In genomic region chr17:7213895-7214299, GRCh38 we compare ENCODE assay signal across 8 cellular contexts. TPM values are rescaled to one million over a fixed set of nuclear protein-coding genes. Genes with fewer than 3 reads are reported as not detected.
DNase-seq lines count a peak whose midpoint lies in the region; ATAC-seq, FAIRE-seq and TF ChIP-seq lines count a peak whose summit lies in the region.

No MANE protein-coding gene starts in this region.

- H4K20me1 ChIP-seq in Karpas-422 (ENCODE audit: insufficient read depth, low read depth, low read length) (peaks cover 12% of the 10 kb centered on the region; the same call in 1 of the 2 replicates), PC-3 (ENCODE audit: low read length) (no peaks in the 10 kb centered on the region), GM12878 (ENCODE audit: control insufficient read depth, insufficient read depth) (no peaks in the 10 kb centered on the region)

- BruUV-seq in PC-3 (replicated peaks; lab: Mats Ljungman, UMichigan), result no TSS peak
- BruUV-seq in GM12878 (replicated peaks; lab: Mats Ljungman, UMichigan), result no TSS peak

- RAD21 ChIA-PET in GM12878 (lab: Charles Lee; ENCODE audit: unreplicated experiment), result interaction anchor here (0.7 to 0.9 kb wide), 4 partner anchors 36 to 297 kb away, joined by 3 to 4 read pairs (median 3); no protein-coding TSS in a partner anchor

- H3K9me3 ChIP-seq in Karpas-422 (ENCODE audit: low read length) (no peaks in the 10 kb centered on the region), PC-3 (ENCODE audit: low read length) (no peaks in the 10 kb centered on the region), GM12878 (replicated peaks; ENCODE audit: control insufficient read depth, insufficient read depth, low read length) (no peaks in the 10 kb centered on the region), iPS DF 6.9 (ENCODE audit: control insufficient read depth, insufficient read depth, low read length) (no peaks in the 10 kb centered on the region)

- peaks cover 61% of the 10 kb centered on the region for H3K79me2 ChIP-seq in Karpas-422 (ENCODE audit: low read length)
- H3K79me2 ChIP-seq in PC-3 (ENCODE audit: low read length), result peaks cover 29% of the 10 kb centered on the region
- no peaks in the 10 kb centered on the region for H3K79me2 ChIP-seq in GM12878 (ENCODE audit: control insufficient read depth, insufficient read depth, low read length)

- H3K27ac ChIP-seq in Karpas-422 (ENCODE audit: low read length) (no peak overlapping the region), PC-3 (ENCODE audit: low read length) (no peak overlapping the region), GM12878 (ENCODE audit: control insufficient read depth, insufficient read depth) (no peak overlapping the region; the same call in 1 of the 2 replicates), iPS DF 6.9 (ENCODE audit: low read length) (no peak overlapping the region)

- WGBS in GM12878 (ENCODE audit: insufficient coverage, insufficient replicate concordance, low lambda C conversion rate, missing lambda C conversion rate), result 4% methylated on average over 15 of the region's 15 CpGs
- WGBS in iPS DF 6.9 (ENCODE audit: insufficient coverage, insufficient read length), result no CpG with 5 or more reads among the region's 15 CpGs

- DNase-seq in activated CD4-positive, alpha-beta T cell treated with anti-CD3 and anti-CD28 coated beads for 48 hours, result peak; percentile 78
- no peak for DNase-seq in activated CD4-positive, alpha-beta T cell treated with anti-CD3 and anti-CD28 coated beads, Interleukin-2, amount 50 U/mL, for 4 hours
- DNase-seq in Karpas-422 (peak; percentile 93), PC-3 (peak; percentile 49), GM12878 (ENCODE audit: low read depth, low spot score) (no peak), iPS DF 6.9 (ENCODE audit: low read depth, low spot score) (peak; percentile 98), renal cortical epithelial cell (ENCODE audit: low read depth) (peak; percentile 71)

- SMC1A ChIA-PET in GM12878 (lab: Charles Lee; ENCODE audit: uncharacterized antibody, unreplicated experiment), result interaction anchor here (1.6 kb wide), 1 partner anchor 37 kb away, joined by 4 read pairs; the partner anchor contains the start of gene CTDNEP1

- H3K27me3 ChIP-seq in Karpas-422 (ENCODE audit: low read length) (no peaks in the 10 kb centered on the region), PC-3 (ENCODE audit: low read length) (no peaks in the 10 kb centered on the region), GM12878 (replicated peaks in 1 of 2; ENCODE audit: control insufficient read depth in 2 of 2, insufficient read depth in 2 of 2, low read length in 1 of 2) (no peaks in the 10 kb centered on the region), iPS DF 6.9 (ENCODE audit: control insufficient read depth, insufficient read depth, low read length) (no peaks in the 10 kb centered on the region)

- H3K4me1 ChIP-seq in Karpas-422 (ENCODE audit: low read length), result peaks cover 68% of the 10 kb centered on the region
- H3K4me1 ChIP-seq in PC-3 (ENCODE audit: insufficient read depth, low read length), result peaks cover 17% of the 10 kb centered on the region
- H3K4me1 ChIP-seq in GM12878 (ENCODE audit: control insufficient read depth, insufficient read depth, low read length), result peaks cover 18% of the 10 kb centered on the region
- H3K4me1 ChIP-seq in iPS DF 6.9 (ENCODE audit: control insufficient read depth, insufficient read depth, low read length), result peaks cover 6% of the 10 kb centered on the region

- in situ Hi-C loops in GM12878 (cut with MboI), result no loop called here

- H2AFZ ChIP-seq in Karpas-422 (ENCODE audit: low read length), result no peak overlapping the region
- H2AFZ ChIP-seq in PC-3 (ENCODE audit: low read length), result no peak overlapping the region
- peak overlapping the region; percentile 13 for H2AFZ ChIP-seq in GM12878 (ENCODE audit: control insufficient read depth, low read depth, low read length)

- no peak for TF ChIP-seq RAD21 in GM12878 (IDR thresholded peaks at IDR 0.05; ENCODE audit: insufficient read depth, low read depth, low read length)

- peak overlapping the region; percentile 47 for H3K9ac ChIP-seq in Karpas-422 (ENCODE audit: low read length)
- no peak overlapping the region for H3K9ac ChIP-seq in PC-3 (ENCODE audit: low read length)
- no peak overlapping the region for H3K9ac ChIP-seq in GM12878 (ENCODE audit: control insufficient read depth, insufficient read depth, low read length)

- peak overlapping the region; percentile 61; the same call in 1 of the 2 replicates for H3K4me3 ChIP-seq in Karpas-422 (ENCODE audit: low read length)
- H3K4me3 ChIP-seq in PC-3 (ENCODE audit: low read length), result no peak overlapping the region; the same call in 1 of the 2 replicates
- peak overlapping the region; percentile 72; the same call in 1 of the 2 replicates for H3K4me3 ChIP-seq in GM12878
- H3K4me3 ChIP-seq in iPS DF 6.9 (ENCODE audit: low read length), result peak overlapping the region; percentile 34; the same call in 1 of the 2 replicates

- ATAC-seq in PC-3 (no peak), GM12878 (peak; percentile 3), HG03439 (IDR thresholded peaks at IDR 0.05; ENCODE audit: unreplicated experiment) (no peak)

- intact Hi-C loops in PC-3 (cut with micrococcal nuclease) (no loop called here), GM12878 (cut with micrococcal nuclease; ENCODE audit: unreplicated experiment) (loop anchor here (1.0 to 5.0 kb wide), 4 partner anchors 9 to 83 kb away; partner anchors contain the start of genes ELP5 and PHF23)

- no peak for TF ChIP-seq POLR2A in GM12878 (IDR thresholded peaks at IDR 0.05; ENCODE audit: low read depth, low read length)

- CTCF ChIA-PET in PC-3 (lab: Charles Lee) (interaction anchor here (0.6 kb wide), 1 partner anchor 66 kb away, joined by 3 read pairs; no protein-coding TSS in a partner anchor), GM12878 (lab: Yijun Ruan, JAX) (interaction anchor here (0.8 to 1.9 kb wide), 7 partner anchors 26 to 210 kb away, joined by 3 to 7 read pairs (median 4); partner anchors contain the start of gene ACAP1)

- POLR2A ChIA-PET in PC-3 (lab: Charles Lee; ENCODE audit: unreplicated experiment), result no interaction called here
- POLR2A ChIA-PET in GM12878 (lab: Charles Lee), result interaction anchor here (0.6 to 2.6 kb wide), 5 partner anchors 20 to 474 kb away, joined by 3 to 7 read pairs (median 3); partner anchors contain the start of genes DVL2 and WRAP53

- H3K4me2 ChIP-seq in Karpas-422 (ENCODE audit: low read depth, low read length, poor library complexity, severe bottlenecking) (peak overlapping the region; percentile 99), PC-3 (ENCODE audit: low read length) (peak overlapping the region; percentile 82; the same call in 1 of the 2 replicates), GM12878 (ENCODE audit: control insufficient read depth, insufficient read depth) (peak overlapping the region; percentile 89)

- TF ChIP-seq CTCF in PC-3 (conservative IDR thresholded peaks at IDR 0.05; ENCODE audit: low read depth, low read length) (peak; percentile 60), GM12878 (IDR thresholded peaks at IDR 0.05 in 2 of 3, conservative IDR thresholded peaks at IDR 0.05 in 1 of 3; ENCODE audit: control insufficient read depth in 2 of 3, extremely low read depth in 1 of 3, insufficient read depth in 1 of 3, low read depth in 3 of 3, low read length in 3 of 3) (peak; percentile 35 to 60 (median 55))

- TF ChIP-seq EP300 in GM12878 (IDR thresholded peaks at IDR 0.05; ENCODE audit: borderline replicate concordance in 1 of 2, control insufficient read depth in 1 of 2, low read depth in 2 of 2, low read length in 2 of 2), result no peak

- H3K36me3 ChIP-seq in Karpas-422 (ENCODE audit: insufficient read depth, low read length) (no peaks in the 10 kb centered on the region), PC-3 (ENCODE audit: low read depth, low read length) (no peaks in the 10 kb centered on the region), GM12878 (ENCODE audit: control insufficient read depth in 2 of 2, insufficient read depth in 2 of 2, low read length in 1 of 2) (no peaks in the 10 kb centered on the region), iPS DF 6.9 (ENCODE audit: control insufficient read depth, insufficient read depth, low read length) (no peaks in the 10 kb centered on the region)

- H3F3A ChIP-seq in PC-3 (ENCODE audit: low read length, unreplicated experiment), result no peaks in the 10 kb centered on the region

- no peaks in the 10 kb centered on the region for H3K9me2 ChIP-seq in Karpas-422 (replicated peaks; ENCODE audit: insufficient read depth, low read length)
- no peaks in the 10 kb centered on the region for H3K9me2 ChIP-seq in PC-3 (replicated peaks; ENCODE audit: low read length)

- FAIRE-seq in GM12878 (lab: Jason Lieb, UNC), result no peak

RNA-seq across cellular contexts. Expression of gene DLG4, which starts 5.7 kb away (rescaled TPM):
- 8.5 and 24.1 TPM in 2 replicates for total RNA-seq in Karpas-422 (2014; rRNA removed; shearing (Covaris generic); ENCODE audit: low replicate concordance)
- 6.5 and 12.8 TPM in 2 replicates for total RNA-seq in PC-3 (2014; rRNA removed)
- total RNA-seq in GM12878 (2013; cell fraction: nucleolus; rRNA removed), result 24.4 and 31.0 TPM in 2 replicates
- total RNA-seq in GM12878 (2014; rRNA removed), result 1.4 and 2.3 TPM in 2 replicates
- 1.3 and 1.9 TPM in 2 replicates for total RNA-seq in GM12878 (2014; rRNA removed; fragmentation: Illumina TruSeq; extraction: Trizol)
- 3.1 and 4.2 TPM in 2 replicates for total RNA-seq in GM12878 (2021)
- 2.7 TPM for polyA plus RNA-seq in GM12878 (2011; ENCODE audit: low read depth)
- polyA plus RNA-seq in GM12878 (2011; rRNA removed), result 2.8 and 2.9 TPM in 2 replicates
- polyA plus RNA-seq in GM12878 (2011; cell fraction: cytosol; rRNA removed), result 3.1 TPM in 2 replicates
- 21.5 and 23.6 TPM in 2 replicates for polyA plus RNA-seq in GM12878 (2011; cell fraction: nucleus; rRNA removed)
- polyA plus RNA-seq in GM12878 (2012), result 5.2 and 5.9 TPM in 2 replicates
- polyA plus RNA-seq in GM12878 (2014; fragmentation: Illumina TruSeq; extraction: Trizol), result 0.68 and 2.1 TPM in 2 replicates
- polyA plus RNA-seq in GM12878 (2014; fragmentation: Nextera tagmentation; extraction: Ambion mirVana), result under 1 TPM; 0.07 to 0.43 TPM
- polyA plus RNA-seq in GM12878 (2014; rRNA removed), result 2.6 and 4.1 TPM in 2 replicates
- polyA plus RNA-seq in GM12878 (2016; fragmentation: Nextera tagmentation; extraction: Ambion mirVana), result under 1 TPM; 0.10 to 0.29 TPM
- 3.1 and 3.7 TPM in 2 replicates for polyA minus RNA-seq in GM12878 (2011; rRNA and poly(A)+ RNA removed)
- 0.94 TPM in 1 of 2 replicates, not detected in the other for polyA minus RNA-seq in GM12878 (2011; cell fraction: cytosol; rRNA and poly(A)+ RNA removed)
- polyA minus RNA-seq in GM12878 (2011; cell fraction: nucleus; rRNA and poly(A)+ RNA removed), result 5.2 and 6.0 TPM in 2 replicates
- 2.1 and 22.2 TPM in 2 replicates for total RNA-seq in renal cortical epithelial cell

RNA-seq across cellular contexts. Expression of gene ACADVL, which starts 5.8 kb away (rescaled TPM):
- total RNA-seq in Karpas-422 (2014; rRNA removed; shearing (Covaris generic); ENCODE audit: low replicate concordance), result 245 and 371 TPM in 2 replicates
- total RNA-seq in PC-3 (2014; rRNA removed), result 558 and 646 TPM in 2 replicates
- total RNA-seq in GM12878 (2013; cell fraction: nucleolus; rRNA removed), result 287 and 321 TPM in 2 replicates
- 138 and 165 TPM in 2 replicates for total RNA-seq in GM12878 (2014; rRNA removed)
- 97.1 and 99.0 TPM in 2 replicates for total RNA-seq in GM12878 (2014; rRNA removed; fragmentation: Illumina TruSeq; extraction: Trizol)
- 182 and 196 TPM in 2 replicates for total RNA-seq in GM12878 (2021)
- 379 TPM for polyA plus RNA-seq in GM12878 (2011; ENCODE audit: low read depth)
- polyA plus RNA-seq in GM12878 (2011; rRNA removed), result 150 and 232 TPM in 2 replicates
- 247 and 317 TPM in 2 replicates for polyA plus RNA-seq in GM12878 (2011; cell fraction: cytosol; rRNA removed)
- 3,310 and 3,575 TPM in 2 replicates for polyA plus RNA-seq in GM12878 (2011; cell fraction: nucleus; rRNA removed)
- 351 and 464 TPM in 2 replicates for polyA plus RNA-seq in GM12878 (2012)
- 86.8 and 137 TPM in 2 replicates for polyA plus RNA-seq in GM12878 (2014; fragmentation: Illumina TruSeq; extraction: Trizol)
- 10 to 100 TPM; 25.4 to 73.1 TPM for polyA plus RNA-seq in GM12878 (2014; fragmentation: Nextera tagmentation; extraction: Ambion mirVana)
- 212 and 221 TPM in 2 replicates for polyA plus RNA-seq in GM12878 (2014; rRNA removed)
- polyA plus RNA-seq in GM12878 (2016; fragmentation: Nextera tagmentation; extraction: Ambion mirVana), result 100 to 1,000 TPM; 204 to 225 TPM
- 82.7 and 156 TPM in 2 replicates for polyA minus RNA-seq in GM12878 (2011; rRNA and poly(A)+ RNA removed)
- polyA minus RNA-seq in GM12878 (2011; cell fraction: cytosol; rRNA and poly(A)+ RNA removed), result 56.9 and 61.9 TPM in 2 replicates
- polyA minus RNA-seq in GM12878 (2011; cell fraction: nucleus; rRNA and poly(A)+ RNA removed), result 240 and 270 TPM in 2 replicates
- total RNA-seq in renal cortical epithelial cell, result 307 and 382 TPM in 2 replicates

RNA-seq across cellular contexts. Expression of gene DVL2, which starts 20.4 kb away (rescaled TPM):
- total RNA-seq in Karpas-422 (2014; rRNA removed; shearing (Covaris generic); ENCODE audit: low replicate concordance), result 75.2 and 117 TPM in 2 replicates
- total RNA-seq in PC-3 (2014; rRNA removed), result 36.9 and 65.7 TPM in 2 replicates
- total RNA-seq in GM12878 (2013; cell fraction: nucleolus; rRNA removed), result 83.1 and 91.9 TPM in 2 replicates
- total RNA-seq in GM12878 (2014; rRNA removed), result 33.0 and 37.6 TPM in 2 replicates
- total RNA-seq in GM12878 (2014; rRNA removed; fragmentation: Illumina TruSeq; extraction: Trizol), result 15.4 and 16.7 TPM in 2 replicates
- total RNA-seq in GM12878 (2021), result 40.0 and 44.8 TPM in 2 replicates
- polyA plus RNA-seq in GM12878 (2011; ENCODE audit: low read depth), result 11.7 TPM
- 2.2 and 5.3 TPM in 2 replicates for polyA plus RNA-seq in GM12878 (2011; rRNA removed)
- polyA plus RNA-seq in GM12878 (2011; cell fraction: cytosol; rRNA removed), result 6.1 TPM in 2 replicates
- 30.0 and 46.5 TPM in 2 replicates for polyA plus RNA-seq in GM12878 (2011; cell fraction: nucleus; rRNA removed)
- polyA plus RNA-seq in GM12878 (2012), result 29.2 and 31.4 TPM in 2 replicates
- 5.1 and 21.2 TPM in 2 replicates for polyA plus RNA-seq in GM12878 (2014; fragmentation: Illumina TruSeq; extraction: Trizol)
- polyA plus RNA-seq in GM12878 (2014; fragmentation: Nextera tagmentation; extraction: Ambion mirVana), result 1 to 10 TPM in 1 of 2 experiments, under 1 TPM in 1; 0.97 to 2.7 TPM
- polyA plus RNA-seq in GM12878 (2014; rRNA removed), result 29.9 and 31.3 TPM in 2 replicates
- polyA plus RNA-seq in GM12878 (2016; fragmentation: Nextera tagmentation; extraction: Ambion mirVana), result 10 to 100 TPM; 25.3 to 30.4 TPM
- polyA minus RNA-seq in GM12878 (2011; rRNA and poly(A)+ RNA removed), result 15.7 and 21.8 TPM in 2 replicates
- 9.1 and 10.9 TPM in 2 replicates for polyA minus RNA-seq in GM12878 (2011; cell fraction: cytosol; rRNA and poly(A)+ RNA removed)
- 23.8 and 45.4 TPM in 2 replicates for polyA minus RNA-seq in GM12878 (2011; cell fraction: nucleus; rRNA and poly(A)+ RNA removed)
- 26.4 and 47.5 TPM in 2 replicates for total RNA-seq in renal cortical epithelial cell

RNA-seq across cellular contexts. Expression of gene PHF23, which starts 25.4 kb away (rescaled TPM):
- total RNA-seq in Karpas-422 (2014; rRNA removed; shearing (Covaris generic); ENCODE audit: low replicate concordance), result 36.7 and 69.3 TPM in 2 replicates
- total RNA-seq in PC-3 (2014; rRNA removed), result 20.8 and 32.7 TPM in 2 replicates
- total RNA-seq in GM12878 (2013; cell fraction: nucleolus; rRNA removed), result 10.6 and 11.8 TPM in 2 replicates
- total RNA-seq in GM12878 (2014; rRNA removed), result 35.7 and 38.0 TPM in 2 replicates
- 35.6 and 37.5 TPM in 2 replicates for total RNA-seq in GM12878 (2014; rRNA removed; fragmentation: Illumina TruSeq; extraction: Trizol)
- 34.0 and 39.2 TPM in 2 replicates for total RNA-seq in GM12878 (2021)
- polyA plus RNA-seq in GM12878 (2011; ENCODE audit: low read depth), result 22.1 TPM
- polyA plus RNA-seq in GM12878 (2011; rRNA removed), result 21.7 and 29.7 TPM in 2 replicates
- polyA plus RNA-seq in GM12878 (2011; cell fraction: cytosol; rRNA removed), result 27.3 and 27.9 TPM in 2 replicates
- 15.7 and 19.7 TPM in 2 replicates for polyA plus RNA-seq in GM12878 (2011; cell fraction: nucleus; rRNA removed)
- 25.1 and 26.9 TPM in 2 replicates for polyA plus RNA-seq in GM12878 (2012)
- 72.7 and 84.8 TPM in 2 replicates for polyA plus RNA-seq in GM12878 (2014; fragmentation: Illumina TruSeq; extraction: Trizol)
- 10 to 100 TPM in 1 of 2 experiments, 1 to 10 TPM in 1; 8.2 to 17.7 TPM for polyA plus RNA-seq in GM12878 (2014; fragmentation: Nextera tagmentation; extraction: Ambion mirVana)
- 38.1 and 41.6 TPM in 2 replicates for polyA plus RNA-seq in GM12878 (2014; rRNA removed)
- 10 to 100 TPM; 26.4 to 31.1 TPM for polyA plus RNA-seq in GM12878 (2016; fragmentation: Nextera tagmentation; extraction: Ambion mirVana)
- 20.7 and 28.0 TPM in 2 replicates for polyA minus RNA-seq in GM12878 (2011; rRNA and poly(A)+ RNA removed)
- 12.2 and 13.2 TPM in 2 replicates for polyA minus RNA-seq in GM12878 (2011; cell fraction: cytosol; rRNA and poly(A)+ RNA removed)
- 6.8 and 8.7 TPM in 2 replicates for polyA minus RNA-seq in GM12878 (2011; cell fraction: nucleus; rRNA and poly(A)+ RNA removed)
- 41.2 and 50.7 TPM in 2 replicates for total RNA-seq in renal cortical epithelial cell

RNA-seq across cellular contexts. Expression of gene GABARAP, which starts 28.4 kb away (rescaled TPM):
- total RNA-seq in Karpas-422 (2014; rRNA removed; shearing (Covaris generic); ENCODE audit: low replicate concordance), result 218 and 301 TPM in 2 replicates
- 88.2 and 103 TPM in 2 replicates for total RNA-seq in PC-3 (2014; rRNA removed)
- 11.4 and 13.4 TPM in 2 replicates for total RNA-seq in GM12878 (2013; cell fraction: nucleolus; rRNA removed)
- total RNA-seq in GM12878 (2014; rRNA removed), result 127 and 134 TPM in 2 replicates
- 157 and 164 TPM in 2 replicates for total RNA-seq in GM12878 (2014; rRNA removed; fragmentation: Illumina TruSeq; extraction: Trizol)
- total RNA-seq in GM12878 (2021), result 256 and 259 TPM in 2 replicates
- 230 TPM for polyA plus RNA-seq in GM12878 (2011; ENCODE audit: low read depth)
- polyA plus RNA-seq in GM12878 (2011; rRNA removed), result 187 and 223 TPM in 2 replicates
- 230 and 389 TPM in 2 replicates for polyA plus RNA-seq in GM12878 (2011; cell fraction: cytosol; rRNA removed)
- 97.8 and 122 TPM in 2 replicates for polyA plus RNA-seq in GM12878 (2011; cell fraction: nucleus; rRNA removed)
- polyA plus RNA-seq in GM12878 (2012), result 348 and 349 TPM in 2 replicates
- polyA plus RNA-seq in GM12878 (2014; fragmentation: Illumina TruSeq; extraction: Trizol), result 613 and 739 TPM in 2 replicates
- 100 to 1,000 TPM; 314 to 340 TPM for polyA plus RNA-seq in GM12878 (2014; fragmentation: Nextera tagmentation; extraction: Ambion mirVana)
- polyA plus RNA-seq in GM12878 (2014; rRNA removed), result 236 and 238 TPM in 2 replicates
- polyA plus RNA-seq in GM12878 (2016; fragmentation: Nextera tagmentation; extraction: Ambion mirVana), result 100 to 1,000 TPM; 433 to 444 TPM
- polyA minus RNA-seq in GM12878 (2011; rRNA and poly(A)+ RNA removed), result 144 and 161 TPM in 2 replicates
- 52.9 and 65.4 TPM in 2 replicates for polyA minus RNA-seq in GM12878 (2011; cell fraction: cytosol; rRNA and poly(A)+ RNA removed)
- 29.0 and 33.7 TPM in 2 replicates for polyA minus RNA-seq in GM12878 (2011; cell fraction: nucleus; rRNA and poly(A)+ RNA removed)
- total RNA-seq in renal cortical epithelial cell, result 137 and 148 TPM in 2 replicates

Comparison
In these comparisons a context has a peak if more than half of its experiments do, and no peak if none do; other contexts are left out.
1. DNase-seq: peak in activated CD4-positive, alpha-beta T cell treated with anti-CD3 and anti-CD28 coated beads for 48 hours (single experiment), Karpas-422 (single experiment), PC-3 (single experiment), iPS DF 6.9 (single experiment) and renal cortical epithelial cell (single experiment); none in activated CD4-positive, alpha-beta T cell treated with anti-CD3 and anti-CD28 coated beads, Interleukin-2, amount 50 U/mL, for 4 hours (0 of 2) and GM12878 (single experiment).
2. Peak in every context shown above with its lines, with median percentiles within 50 percentile points of each other: H3K4me2 ChIP-seq.